2 cellular contexts compared by ENCODE assay signal in genomic region chr15:63133786-63134185, GRCh38.
TF ChIP-seq lines count a peak whose summit lies in the region.

No MANE protein-coding gene starts in this region.

TF ChIP-seq in A549, 52 proteins besides CTCF, POLR2A, EP300 and RAD21:
- TF ChIP-seq HOXA7 (CRISPR knock-in tag; IDR thresholded peaks at IDR 0.05) (0 out of 2 replicates have a peak, but pooled peaks have one; percentile 26), ZFP36 (IDR thresholded peaks at IDR 0.05; ENCODE audit: borderline replicate concordance, partially characterized antibody) (no peak)

TF ChIP-seq in endothelial cell of umbilical vein, 7 proteins besides CTCF, POLR2A, EP300 and RAD21:
- no peak for TF ChIP-seq POLR2AphosphoS5 (IDR thresholded peaks at IDR 0.05; ENCODE audit: insufficient read depth, low read depth, low read length)
- peak; percentile 66 for TF ChIP-seq FOS (IDR thresholded peaks at IDR 0.05; ENCODE audit: borderline replicate concordance, insufficient read depth, low read length)
- no peak for TF ChIP-seq MAX (IDR thresholded peaks at IDR 0.05; ENCODE audit: insufficient read depth, insufficient read length)
- no peak for TF ChIP-seq JUN (IDR thresholded peaks at IDR 0.05; ENCODE audit: borderline replicate concordance, insufficient read depth, insufficient read length, low read depth)
- no peak for TF ChIP-seq MYC (IDR thresholded peaks at IDR 0.05; ENCODE audit: low read depth, low read length)
- peak; percentile 21 for TF ChIP-seq GATA2 (IDR thresholded peaks at IDR 0.05; ENCODE audit: insufficient read depth, insufficient read length, low read depth, low read length)
- no peak for TF ChIP-seq EZH2 (IDR thresholded peaks at IDR 0.05; ENCODE audit: borderline replicate concordance, low read depth, low read length, severe bottlenecking)
